Comparison of ENCODE assay signal across 20 cellular contexts in genomic region chr1:27439150-27439549, GRCh38. TPM values are rescaled to one million over a fixed set of nuclear protein-coding genes. Genes with fewer than 3 reads are reported as not detected.
DNase-seq lines count a peak whose midpoint lies in the region; ATAC-seq and TF ChIP-seq lines count a peak whose summit lies in the region.
"Had no signal": no experiment of that assay in that cellular context is flagged by ENCODE, and none has a peak within 500 bp of the region (broad histone marks: within the 10 kb centered on the region; RNA-seq: fewer than 3 reads in every experiment).

No MANE protein-coding gene starts in this region.

- TF ChIP-seq POLR2A in right lobe of liver (IDR thresholded peaks at IDR 0.05): no peak

- peaks cover 61% of the 10 kb centered on the region for H3K4me1 Mint-ChIP-seq in activated naive CD8-positive, alpha-beta T cell treated with anti-CD3 and anti-CD28 coated beads, Interleukin-2, amount 50 U/mL, for 24 hours
- H3K4me1 Mint-ChIP-seq in nephron: peaks cover 48% of the 10 kb centered on the region

- DNase-seq in activated naive CD8-positive, alpha-beta T cell treated with anti-CD3 and anti-CD28 coated beads, Interleukin-2, amount 50 U/mL, for 24 hours: no peak
- no peak for DNase-seq in right lobe of liver
- DNase-seq in activated gamma-delta T cell treated with Interleukin-2 at 50 U/mL for 16 hours: no peak
- DNase-seq: activated CD4-positive, alpha-beta T cell treated with anti-CD3 and anti-CD28 coated beads, Interleukin-2, amount 50 U/mL, for 1 hour; activated gamma-delta T cell; BE2C; effector CD4-positive, alpha-beta T cell; H7; left ventricle myocardium superior; NCI-H82; stimulated activated CD4-positive, alpha-beta T cell treated with anti-CD3 and anti-CD28 coated beads, Interleukin-4, amount 100 ng/mL, for 24 hours had no signal

- H3K9me3 ChIP-seq in BLaER1 treated with 17β-estradiol and CSF1 and Interleukin-3, amounts not matched to agents 10 nM and 100 nM (replicated peaks in 1 of 11): peaks cover 0 to 11% (median 0%) of the 10 kb centered on the region in 11 experiments; a peak in 3 of 22 replicates
- H3K9me3 ChIP-seq in HEK293 (ENCODE audit: control insufficient read depth, insufficient read depth, low read depth, low read length) (no peaks in the 10 kb centered on the region), right lobe of liver (no peaks in the 10 kb centered on the region)
- H3K9me3 ChIP-seq: BE2C had no signal

- no peak overlapping the region for H3K4me3 Mint-ChIP-seq in activated naive CD8-positive, alpha-beta T cell treated with anti-CD3 and anti-CD28 coated beads, Interleukin-2, amount 50 U/mL, for 24 hours
- no peak overlapping the region for H3K4me3 Mint-ChIP-seq in nephron
- H3K4me3 Mint-ChIP-seq: brain; T-helper 2 cell treated with Interferon-gamma antibody and Interleukin-4, amounts not matched to agents 5 μg/mL and 100 μg/mL, for 36 hours had no signal

- H3K9ac ChIP-seq in BLaER1 treated with 17β-estradiol and CSF1 and Interleukin-3, amounts not matched to agents 10 nM and 100 nM: peak overlapping the region in 4 of 11 experiments; percentile 39 to 83 (median 52); a peak in 7 of 22 replicates

- ATAC-seq in activated naive CD8-positive, alpha-beta T cell treated with anti-CD3 and anti-CD28 coated beads, Interleukin-2, amount 50 U/mL, for 24 hours: no peak
- ATAC-seq in HG03045 (IDR thresholded peaks at IDR 0.05; ENCODE audit: unreplicated experiment) (no peak), right lobe of liver (no peak)
- ATAC-seq: sciatic nerve had no signal

- intact Hi-C loops in right lobe of liver (cut with DNase I): no loop called here

- H3K4me3 ChIP-seq in BLaER1 treated with 17β-estradiol and CSF1 and Interleukin-3, amounts not matched to agents 10 nM and 100 nM: 0 out of 20 replicates have a peak overlapping the region, but pooled peaks of 1 of the 10 experiments have one; percentile 3
- H3K4me3 ChIP-seq in HEK293 (ENCODE audit: low read depth, low read length): no peak overlapping the region
- H3K4me3 ChIP-seq in right lobe of liver: no peak overlapping the region

- H3K27ac Mint-ChIP-seq in activated naive CD8-positive, alpha-beta T cell treated with anti-CD3 and anti-CD28 coated beads, Interleukin-2, amount 50 U/mL, for 24 hours: peak overlapping the region; percentile 49
- H3K27ac Mint-ChIP-seq in nephron: peak overlapping the region in 2 of 3 experiments; percentile 52 to 84
- H3K27ac Mint-ChIP-seq: T-helper 2 cell treated with Interferon-gamma antibody and Interleukin-4, amounts not matched to agents 5 μg/mL and 100 μg/mL, for 36 hours had no signal

- TF ChIP-seq CTCF in HEK293 (tag by site-specific recombination; IDR thresholded peaks at IDR 0.05) (no peak), nephron (IDR thresholded peaks at IDR 0.05; ENCODE audit: unreplicated experiment in 3 of 3) (no peak), right lobe of liver (IDR thresholded peaks at IDR 0.05) (no peak)

- H3K36me3 ChIP-seq in BLaER1 treated with 17β-estradiol and CSF1 and Interleukin-3, amounts not matched to agents 10 nM and 100 nM: peaks cover 18 to 66% (median 39%) of the 10 kb centered on the region in 11 experiments
- H3K36me3 ChIP-seq in HEK293 (ENCODE audit: control insufficient read depth in 2 of 2, insufficient read depth in 1 of 2, low read length in 2 of 2) (peaks cover 0 to 2% of the 10 kb centered on the region in 2 experiments; a peak in 2 of 3 replicates), right lobe of liver (no peaks in the 10 kb centered on the region)
- H3K36me3 ChIP-seq: BE2C had no signal

- H3K9me3 Mint-ChIP-seq in activated naive CD8-positive, alpha-beta T cell treated with anti-CD3 and anti-CD28 coated beads, Interleukin-2, amount 50 U/mL, for 24 hours: no peaks in the 10 kb centered on the region
- H3K9me3 Mint-ChIP-seq in nephron: no peaks in the 10 kb centered on the region
- H3K9me3 Mint-ChIP-seq: brain; T-helper 2 cell treated with Interferon-gamma antibody and Interleukin-4, amounts not matched to agents 5 μg/mL and 100 μg/mL, for 36 hours had no signal

- peaks cover 64 to 88% (median 69%) of the 10 kb centered on the region in 10 experiments for H3K4me1 ChIP-seq in BLaER1 treated with 17β-estradiol and CSF1 and Interleukin-3, amounts not matched to agents 10 nM and 100 nM
- H3K4me1 ChIP-seq in HEK293 (ENCODE audit: control insufficient read depth, insufficient read depth, low read length): peaks cover 12% of the 10 kb centered on the region
- H3K4me1 ChIP-seq in right lobe of liver: peaks cover 0 to 14% (median 6%) of the 10 kb centered on the region in 4 donors
- H3K4me1 ChIP-seq: BE2C had no signal

- no peaks in the 10 kb centered on the region for H3K27me3 ChIP-seq in BLaER1 treated with 17β-estradiol and CSF1 and Interleukin-3, amounts not matched to agents 10 nM and 100 nM
- no peaks in the 10 kb centered on the region for H3K27me3 ChIP-seq in right lobe of liver
- H3K27me3 ChIP-seq: BE2C had no signal

- H3K27me3 Mint-ChIP-seq in activated naive CD8-positive, alpha-beta T cell treated with anti-CD3 and anti-CD28 coated beads, Interleukin-2, amount 50 U/mL, for 24 hours: no peaks in the 10 kb centered on the region
- H3K27me3 Mint-ChIP-seq in nephron (ENCODE audit: low read depth): no peaks in the 10 kb centered on the region
- H3K27me3 Mint-ChIP-seq: brain had no signal

- peaks cover 17 to 94% (median 44%) of the 10 kb centered on the region in 11 experiments; a peak in 19 of 22 replicates for H4K20me1 ChIP-seq in BLaER1 treated with 17β-estradiol and CSF1 and Interleukin-3, amounts not matched to agents 10 nM and 100 nM

- CTCF ChIA-PET in HEK293 (lab: Yijun Ruan, JAX): interaction anchor here (1.7 kb wide), 1 partner anchor 166 kb away, joined by 3 read pairs; no protein-coding TSS in a partner anchor

- peak overlapping the region; percentile 41 to 99 (median 87) for H3K4me2 ChIP-seq in BLaER1 treated with 17β-estradiol and CSF1 and Interleukin-3, amounts not matched to agents 10 nM and 100 nM

- H3K36me3 Mint-ChIP-seq in activated naive CD8-positive, alpha-beta T cell treated with anti-CD3 and anti-CD28 coated beads, Interleukin-2, amount 50 U/mL, for 24 hours (ENCODE audit: low read depth): peaks cover 8% of the 10 kb centered on the region
- peaks cover 14% of the 10 kb centered on the region for H3K36me3 Mint-ChIP-seq in nephron (ENCODE audit: low read depth)

- POLR2A ChIA-PET in HEK293 (lab: Yijun Ruan, JAX): interaction anchor here (1.3 kb wide), 1 partner anchor 51 kb away, joined by 3 read pairs; no protein-coding TSS in a partner anchor

- H3K27ac ChIP-seq in BLaER1 treated with 17β-estradiol and CSF1 and Interleukin-3, amounts not matched to agents 10 nM and 100 nM: peak overlapping the region in 7 of 11 experiments; percentile 11 to 98 (median 95); a peak in 14 of 22 replicates
- no peak overlapping the region for H3K27ac ChIP-seq in HEK293 (ENCODE audit: extremely low read depth, low read depth, low read length)
- no peak overlapping the region for H3K27ac ChIP-seq in right lobe of liver
- H3K27ac ChIP-seq: RWPE1 had no signal

- 36% methylated on average over 2 of the region's 2 CpGs for WGBS in right lobe of liver (ENCODE audit: insufficient coverage, low coverage, low lambda C conversion rate, missing lambda C conversion rate)

TF ChIP-seq in HEK293, 187 proteins besides CTCF, POLR2A, EP300 and RAD21:
- TF ChIP-seq, protein P1, sequence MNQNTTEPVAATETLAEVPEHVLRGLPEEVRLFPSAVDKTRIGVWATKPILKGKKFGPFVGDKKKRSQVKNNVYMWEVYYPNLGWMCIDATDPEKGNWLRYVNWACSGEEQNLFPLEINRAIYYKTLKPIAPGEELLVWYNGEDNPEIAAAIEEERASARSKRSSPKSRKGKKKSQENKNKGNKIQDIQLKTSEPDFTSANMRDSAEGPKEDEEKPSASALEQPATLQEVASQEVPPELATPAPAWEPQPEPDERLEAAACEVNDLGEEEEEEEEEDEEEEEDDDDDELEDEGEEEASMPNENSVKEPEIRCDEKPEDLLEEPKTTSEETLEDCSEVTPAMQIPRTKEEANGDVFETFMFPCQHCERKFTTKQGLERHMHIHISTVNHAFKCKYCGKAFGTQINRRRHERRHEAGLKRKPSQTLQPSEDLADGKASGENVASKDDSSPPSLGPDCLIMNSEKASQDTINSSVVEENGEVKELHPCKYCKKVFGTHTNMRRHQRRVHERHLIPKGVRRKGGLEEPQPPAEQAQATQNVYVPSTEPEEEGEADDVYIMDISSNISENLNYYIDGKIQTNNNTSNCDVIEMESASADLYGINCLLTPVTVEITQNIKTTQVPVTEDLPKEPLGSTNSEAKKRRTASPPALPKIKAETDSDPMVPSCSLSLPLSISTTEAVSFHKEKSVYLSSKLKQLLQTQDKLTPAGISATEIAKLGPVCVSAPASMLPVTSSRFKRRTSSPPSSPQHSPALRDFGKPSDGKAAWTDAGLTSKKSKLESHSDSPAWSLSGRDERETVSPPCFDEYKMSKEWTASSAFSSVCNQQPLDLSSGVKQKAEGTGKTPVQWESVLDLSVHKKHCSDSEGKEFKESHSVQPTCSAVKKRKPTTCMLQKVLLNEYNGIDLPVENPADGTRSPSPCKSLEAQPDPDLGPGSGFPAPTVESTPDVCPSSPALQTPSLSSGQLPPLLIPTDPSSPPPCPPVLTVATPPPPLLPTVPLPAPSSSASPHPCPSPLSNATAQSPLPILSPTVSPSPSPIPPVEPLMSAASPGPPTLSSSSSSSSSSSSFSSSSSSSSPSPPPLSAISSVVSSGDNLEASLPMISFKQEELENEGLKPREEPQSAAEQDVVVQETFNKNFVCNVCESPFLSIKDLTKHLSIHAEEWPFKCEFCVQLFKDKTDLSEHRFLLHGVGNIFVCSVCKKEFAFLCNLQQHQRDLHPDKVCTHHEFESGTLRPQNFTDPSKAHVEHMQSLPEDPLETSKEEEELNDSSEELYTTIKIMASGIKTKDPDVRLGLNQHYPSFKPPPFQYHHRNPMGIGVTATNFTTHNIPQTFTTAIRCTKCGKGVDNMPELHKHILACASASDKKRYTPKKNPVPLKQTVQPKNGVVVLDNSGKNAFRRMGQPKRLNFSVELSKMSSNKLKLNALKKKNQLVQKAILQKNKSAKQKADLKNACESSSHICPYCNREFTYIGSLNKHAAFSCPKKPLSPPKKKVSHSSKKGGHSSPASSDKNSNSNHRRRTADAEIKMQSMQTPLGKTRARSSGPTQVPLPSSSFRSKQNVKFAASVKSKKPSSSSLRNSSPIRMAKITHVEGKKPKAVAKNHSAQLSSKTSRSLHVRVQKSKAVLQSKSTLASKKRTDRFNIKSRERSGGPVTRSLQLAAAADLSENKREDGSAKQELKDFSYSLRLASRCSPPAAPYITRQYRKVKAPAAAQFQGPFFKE (tag by site-specific recombination; IDR thresholded peaks at IDR 0.05; ENCODE audit: borderline replicate concordance): no peak
- peak; percentile 39; the same call in 1 of the 2 replicates for TF ChIP-seq OSR2 (tag by site-specific recombination; IDR thresholded peaks at IDR 0.05)

RNA-seq across cellular contexts. Expression of gene GPR3, which starts 46.7 kb away (rescaled TPM):
- total RNA-seq in right lobe of liver: under 1 TPM in 2 of 6 experiments, not detected in 4; 0.19 to 0.43 TPM

RNA-seq across cellular contexts. Expression of gene WASF2, which starts 50.8 kb away (rescaled TPM):
- total RNA-seq in right lobe of liver: 10 to 100 TPM; 18.4 to 38.1 (median 26.5) TPM

RNA-seq across cellular contexts. Expression of gene CD164L2, which starts 56.0 kb away (rescaled TPM):
- total RNA-seq in right lobe of liver: under 1 TPM in 1 of 6 experiments, not detected in 5; 0.86 TPM
- total RNA-seq: left ventricle myocardium superior, sciatic nerve, ureter had no signal

Comparison
In these comparisons a context has a peak if more than half of its experiments do, and no peak if none do; other contexts are left out.
1. H3K27ac ChIP-seq: peak in BLaER1 treated with 17β-estradiol and CSF1 and Interleukin-3, amounts not matched to agents 10 nM and 100 nM (7 of 11); none in HEK293 (single experiment) and right lobe of liver (0 of 3).